ENCODE assay signal across 16 cellular contexts in the genomic region with DNA sequence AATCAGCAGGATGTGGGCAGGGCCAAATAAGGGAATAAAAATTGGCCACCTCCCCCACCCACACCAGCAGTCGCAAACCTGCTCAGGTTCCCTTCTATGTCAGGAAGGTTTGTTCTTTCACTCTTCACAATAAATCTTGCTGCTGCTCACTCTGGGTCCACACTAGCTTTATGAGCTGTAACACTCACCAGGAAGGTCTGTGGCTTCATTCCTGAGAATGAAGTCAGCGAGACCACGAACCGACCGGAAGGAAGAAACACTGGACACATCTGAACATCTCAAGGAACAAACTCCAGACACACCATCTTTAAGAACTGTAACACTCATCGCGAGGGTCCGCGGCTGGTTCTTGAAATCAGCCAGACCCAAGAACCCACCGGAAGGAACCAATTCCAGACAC.
A peak's percentile ranks its signal among the peaks of the same experiment; 100 is the strongest.
DNase-seq lines count a peak whose midpoint lies in the region; ATAC-seq and TF ChIP-seq lines count a peak whose summit lies in the region.
"Had no signal": no experiment of that assay in that cellular context is flagged by ENCODE, and none has a peak within 500 bp of the region (broad histone marks: within the 10 kb centered on the region; RNA-seq: fewer than 3 reads in every experiment).

No MANE protein-coding gene starts in this region.

- TF ChIP-seq CTCF in choroid plexus epithelial cell (conservative IDR thresholded peaks at IDR 0.05; ENCODE audit: low read depth, low read length): no peak

- H3K36me3 Mint-ChIP-seq in stimulated activated effector memory CD8-positive, alpha-beta T cell treated with anti-CD3 and anti-CD28 coated beads, Interleukin-12 subunit alpha, Interleukin-12 subunit beta, amount 100 ng/mL, for 72 hours: no peaks in the 10 kb centered on the region

- DNase-seq in EH (ENCODE audit: low read depth): peak; percentile 93
- peak; percentile 41 for DNase-seq in NCI-H226
- peak; percentile 92 for DNase-seq in choroid plexus epithelial cell (ENCODE audit: low read depth)
- peak; percentile 85 for DNase-seq in non-pigmented ciliary epithelial cell (ENCODE audit: low read depth)
- no peak for DNase-seq in stimulated activated effector memory CD8-positive, alpha-beta T cell treated with anti-CD3 and anti-CD28 coated beads, Interleukin-12 subunit alpha, Interleukin-12 subunit beta, amount 100 ng/mL, for 72 hours (ENCODE audit: low spot score in 2 of 2)
- no peak for DNase-seq in NCI-H1436 treated with DMSO at 0.1 percent for 48 hours (lab: John Stamatoyannopoulos, UW)
- DNase-seq in central memory CD4-positive, alpha-beta T cell: no peak
- DNase-seq: activated naive CD4-positive, alpha-beta T cell treated with anti-CD3 and anti-CD28 coated beads, Interleukin-2, amount 50 U/mL, for 16 hours; CD4-positive, alpha-beta T cell; KG1; NCI-H187 treated with DMSO at 0.1 percent for 48 hours; NCI-H774 had no signal

- no peak overlapping the region for H3K4me3 ChIP-seq in choroid plexus epithelial cell (ENCODE audit: low read depth, low read length)
- H3K4me3 ChIP-seq: right atrium auricular region had no signal

- no peak for ATAC-seq in stimulated activated effector memory CD8-positive, alpha-beta T cell treated with anti-CD3 and anti-CD28 coated beads, Interleukin-12 subunit alpha, Interleukin-12 subunit beta, amount 100 ng/mL, for 72 hours
- no peak for ATAC-seq in HG02938 (IDR thresholded peaks at IDR 0.05; ENCODE audit: unreplicated experiment)

- H3K4me1 Mint-ChIP-seq in stimulated activated effector memory CD8-positive, alpha-beta T cell treated with anti-CD3 and anti-CD28 coated beads, Interleukin-12 subunit alpha, Interleukin-12 subunit beta, amount 100 ng/mL, for 72 hours: peaks cover 19% of the 10 kb centered on the region

- no peak overlapping the region for H3K4me3 Mint-ChIP-seq in stimulated activated effector memory CD8-positive, alpha-beta T cell treated with anti-CD3 and anti-CD28 coated beads, Interleukin-12 subunit alpha, Interleukin-12 subunit beta, amount 100 ng/mL, for 72 hours
- H3K4me3 Mint-ChIP-seq: CD4-positive, alpha-beta T cell; dendritic cell treated with granulocyte-macrophage colony-stimulating factor and Interleukin-4, amounts not matched to agents 40 ng/mL and 50 ng/mL, for 4 days; stimulated activated naive CD8-positive, alpha-beta T cell treated with anti-CD3 and anti-CD28 coated beads, Interleukin-15, Interleukin-2, amounts not matched to agents 100 ng/mL and 50 ng/mL, for 24 hours had no signal

- no peak overlapping the region for H3K27ac Mint-ChIP-seq in stimulated activated effector memory CD8-positive, alpha-beta T cell treated with anti-CD3 and anti-CD28 coated beads, Interleukin-12 subunit alpha, Interleukin-12 subunit beta, amount 100 ng/mL, for 72 hours
- H3K27ac Mint-ChIP-seq: CD4-positive, alpha-beta T cell; dendritic cell treated with granulocyte-macrophage colony-stimulating factor and Interleukin-4, amounts not matched to agents 40 ng/mL and 50 ng/mL, for 4 days; stimulated activated naive CD8-positive, alpha-beta T cell treated with anti-CD3 and anti-CD28 coated beads, Interleukin-15, Interleukin-2, amounts not matched to agents 100 ng/mL and 50 ng/mL, for 24 hours had no signal

- no peaks in the 10 kb centered on the region for H3K9me3 Mint-ChIP-seq in stimulated activated effector memory CD8-positive, alpha-beta T cell treated with anti-CD3 and anti-CD28 coated beads, Interleukin-12 subunit alpha, Interleukin-12 subunit beta, amount 100 ng/mL, for 72 hours
- H3K9me3 Mint-ChIP-seq: CD4-positive, alpha-beta T cell; stimulated activated naive CD8-positive, alpha-beta T cell treated with anti-CD3 and anti-CD28 coated beads, Interleukin-15, Interleukin-2, amounts not matched to agents 100 ng/mL and 50 ng/mL, for 24 hours had no signal

Comparison
In these comparisons a context has a peak if more than half of its experiments do, and no peak if none do; other contexts are left out.
1. DNase-seq: peak in EH (single experiment), NCI-H226 (single experiment), choroid plexus epithelial cell (single experiment) and non-pigmented ciliary epithelial cell (single experiment); none in stimulated activated effector memory CD8-positive, alpha-beta T cell treated with anti-CD3 and anti-CD28 coated beads, Interleukin-12 subunit alpha, Interleukin-12 subunit beta, amount 100 ng/mL, for 72 hours (0 of 2), NCI-H1436 treated with DMSO at 0.1 percent for 48 hours (single experiment) and central memory CD4-positive, alpha-beta T cell (single experiment).